24 cellular contexts compared by ENCODE assay signal in genomic region chr3:137845666-137846065, GRCh38.
"Had no signal": no experiment of that assay in that cellular context is flagged by ENCODE, and none has a peak within 500 bp of the region (broad histone marks: within the 10 kb centered on the region; RNA-seq: fewer than 3 reads in every experiment).

No MANE protein-coding gene starts in this region.

- H3K4me3 Mint-ChIP-seq: immature natural killer cell; naive thymus-derived CD4-positive, alpha-beta T cell had no signal

- H3K36me3 ChIP-seq: esophagus muscularis mucosa, gastroesophageal sphincter, heart left ventricle, left lung, lower lobe of right lung had no signal

- H2AFZ ChIP-seq: hepatocyte had no signal

- H3K4me1 Mint-ChIP-seq: immature natural killer cell had no signal

- H3K36me3 Mint-ChIP-seq: immature natural killer cell; naive thymus-derived CD4-positive, alpha-beta T cell had no signal

- DNase-seq: dermis blood vessel endothelial cell; dorsolateral prefrontal cortex; effector CD4-positive, alpha-beta T cell; effector memory CD4-positive, alpha-beta T cell; foreskin keratinocyte; heart left ventricle; hypothalamus; immature natural killer cell; islet precursor cell; kidney; kidney glomerular epithelial cell; left colon; left lung; left ventricle myocardium superior; lower lobe of right lung; mesenchymal stem cell; midbrain; naive thymus-derived CD4-positive, alpha-beta T cell had no signal

- H3K27me3 ChIP-seq: foreskin keratinocyte, hepatocyte, left lung had no signal

- H3K27ac ChIP-seq: coronary artery, dorsolateral prefrontal cortex, esophagus muscularis mucosa, foreskin keratinocyte, gastroesophageal sphincter, heart left ventricle, hepatocyte, left lung, lower lobe of right lung had no signal

- H3K9me3 ChIP-seq: esophagus muscularis mucosa, gastroesophageal sphincter, heart left ventricle, left lung, lower lobe of right lung had no signal

- ATAC-seq: foreskin keratinocyte; gastroesophageal sphincter; heart left ventricle; left colon; left lung; left ventricle myocardium superior; lower lobe of right lung; naive thymus-derived CD4-positive, alpha-beta T cell had no signal

- FAIRE-seq: endothelial cell of umbilical vein, frontal cortex, kidney had no signal

- H3K4me3 ChIP-seq: coronary artery, dorsolateral prefrontal cortex, esophagus muscularis mucosa, gastroesophageal sphincter, heart left ventricle, hepatocyte, left lung, lower lobe of right lung had no signal

- H3K4me2 ChIP-seq: hepatocyte had no signal

- H3K27ac Mint-ChIP-seq: immature natural killer cell; naive thymus-derived CD4-positive, alpha-beta T cell had no signal

- H3K4me1 ChIP-seq: esophagus muscularis mucosa, foreskin keratinocyte, gastroesophageal sphincter, heart left ventricle, left lung, lower lobe of right lung had no signal

- H3K79me2 ChIP-seq: hepatocyte had no signal
